8 cellular contexts compared by ENCODE assay signal in genomic region chr1:26391450-26391849, GRCh38. TPM values are rescaled to one million over a fixed set of nuclear protein-coding genes. Genes with fewer than 3 reads are reported as not detected.
DNase-seq lines count a peak whose midpoint lies in the region; ATAC-seq, FAIRE-seq and TF ChIP-seq lines count a peak whose summit lies in the region.

No MANE protein-coding gene starts in this region.

- H4K20me1 ChIP-seq in PC-9 (ENCODE audit: insufficient read depth) (no peaks in the 10 kb centered on the region), astrocyte (ENCODE audit: insufficient read depth, low read length) (no peaks in the 10 kb centered on the region)

- H3K36me3 ChIP-seq in GM06990 (ENCODE audit: control insufficient read depth, insufficient read depth, low read length) (no peaks in the 10 kb centered on the region), PC-9 (ENCODE audit: low read depth) (no peaks in the 10 kb centered on the region), astrocyte (ENCODE audit: insufficient read depth, low read length) (no peaks in the 10 kb centered on the region)

- no peaks in the 10 kb centered on the region for H3K9me3 ChIP-seq in PC-9 (ENCODE audit: insufficient read depth, low read depth)
- no peaks in the 10 kb centered on the region for H3K9me3 ChIP-seq in astrocyte (ENCODE audit: insufficient read depth, low read depth, low read length)

- no peak overlapping the region for H2AFZ ChIP-seq in PC-9
- H2AFZ ChIP-seq in astrocyte (ENCODE audit: low read depth, low read length) = no peak overlapping the region

- H3K27ac Mint-ChIP-seq in astrocyte (ENCODE audit: unreplicated experiment) = no peak overlapping the region

- no TSS peak for BruUV-seq in PC-9 (replicated peaks; lab: Mats Ljungman, UMichigan)

- H3K4me2 ChIP-seq in PC-9 = no peak overlapping the region
- no peak overlapping the region for H3K4me2 ChIP-seq in astrocyte (ENCODE audit: low read length)

- no peak overlapping the region for H3K4me3 Mint-ChIP-seq in astrocyte (ENCODE audit: unreplicated experiment)

- DNase-seq in AG04449 (ENCODE audit: low read depth, low spot score) (no peak), GM06990 (ENCODE audit: extremely low read depth, insufficient read length) (no peak), PC-9 (peak; percentile 43 to 46), astrocyte (ENCODE audit: low read depth) (no peak), lung microvascular endothelial cell (ENCODE audit: low read depth in 2 of 2) (peak; percentile 61 to 69), NCI-H146 treated with DMSO at 0.1 percent for 48 hours (lab: John Stamatoyannopoulos, UW; ENCODE audit: unreplicated experiment) (no peak)

- no peaks in the 10 kb centered on the region for H3K9me2 ChIP-seq in PC-9 (ENCODE audit: insufficient read depth)

- no peak for ATAC-seq in GM21576 (IDR thresholded peaks at IDR 0.05; ENCODE audit: unreplicated experiment)
- ATAC-seq in GM19023 (IDR thresholded peaks at IDR 0.05; ENCODE audit: unreplicated experiment) = no peak

- POLR2A ChIA-PET in AG04449 (lab: Yijun Ruan, JAX) (no interaction called here), PC-9 (lab: Charles Lee; ENCODE audit: unreplicated experiment) (interaction anchor here (0.7 kb wide), 1 partner anchor 265 kb away, joined by 3 read pairs; no protein-coding TSS in a partner anchor)

- intact Hi-C loops in PC-9 (cut with micrococcal nuclease; ENCODE audit: unreplicated experiment) = loop anchor here (1.0 kb wide), 2 partner anchors 116 to 286 kb away; no protein-coding TSS in a partner anchor

- no peaks in the 10 kb centered on the region for H3F3A ChIP-seq in PC-9 (ENCODE audit: insufficient read depth, low read depth)

- H3K4me1 ChIP-seq in PC-9 (replicated peaks; ENCODE audit: insufficient read depth) (peaks cover 5% of the 10 kb centered on the region; the same call in 1 of the 2 replicates), astrocyte (ENCODE audit: insufficient read depth, low read length) (peaks cover 12% of the 10 kb centered on the region)

- no peak overlapping the region for H3K9ac ChIP-seq in astrocyte (ENCODE audit: low read length)

- no peaks in the 10 kb centered on the region for H3K79me2 ChIP-seq in PC-9 (ENCODE audit: low read depth)
- no peaks in the 10 kb centered on the region for H3K79me2 ChIP-seq in astrocyte (ENCODE audit: insufficient read depth, low read length)

- no peaks in the 10 kb centered on the region for H3K36me3 Mint-ChIP-seq in astrocyte (ENCODE audit: low read depth, unreplicated experiment)

- CTCF ChIA-PET in AG04449 (lab: Yijun Ruan, JAX) = interaction anchor here (0.7 to 4.5 kb wide), 23 partner anchors 9 to 290 kb away, joined by 3 to 32 read pairs (median 5); partner anchors contain the start of genes C1orf232, CEP85, SH3BGRL3 and ZNF593
- CTCF ChIA-PET in PC-9 (lab: Charles Lee) = interaction anchor here (0.5 to 0.9 kb wide), 4 partner anchors 26 to 548 kb away, joined by 3 to 9 read pairs (median 4); no protein-coding TSS in a partner anchor

- H3K27me3 ChIP-seq in GM06990 (replicated peaks; ENCODE audit: control insufficient read depth, insufficient read depth, low read length) = no peaks in the 10 kb centered on the region
- no peaks in the 10 kb centered on the region for H3K27me3 ChIP-seq in PC-9 (ENCODE audit: insufficient read depth, low read depth)
- no peaks in the 10 kb centered on the region for H3K27me3 ChIP-seq in astrocyte (ENCODE audit: insufficient read depth, low read length)

- H3K27me3 Mint-ChIP-seq in astrocyte (ENCODE audit: low read depth, unreplicated experiment) = peaks cover 6% of the 10 kb centered on the region

- H3K4me1 Mint-ChIP-seq in astrocyte (ENCODE audit: low read depth, unreplicated experiment) = peaks cover 8% of the 10 kb centered on the region

- no peak overlapping the region for H3K4me3 ChIP-seq in AG04449 (ENCODE audit: low read depth, low read length)
- no peak overlapping the region for H3K4me3 ChIP-seq in GM06990 (replicated peaks; ENCODE audit: low read depth, low read length)
- H3K4me3 ChIP-seq in PC-9 = no peak overlapping the region
- H3K4me3 ChIP-seq in astrocyte (ENCODE audit: insufficient read depth, low read depth, low read length) = no peak overlapping the region

- TF ChIP-seq CTCF in AG04449 (IDR thresholded peaks at IDR 0.05; ENCODE audit: insufficient read depth, low read length, missing control alignments) (peak; percentile 76), GM06990 (IDR thresholded peaks at IDR 0.05; ENCODE audit: insufficient read depth, low read length, poor library complexity, severe bottlenecking) (peak; percentile 61), PC-9 (conservative IDR thresholded peaks at IDR 0.05) (peak; percentile 78), astrocyte (IDR thresholded peaks at IDR 0.05; ENCODE audit: insufficient read depth, low read depth, low read length) (peak; percentile 83)

- no peaks in the 10 kb centered on the region for H3K9me3 Mint-ChIP-seq in astrocyte (ENCODE audit: unreplicated experiment)

- H3K27ac ChIP-seq in PC-9 = no peak overlapping the region
- H3K27ac ChIP-seq in astrocyte (ENCODE audit: low read depth, low read length) = no peak overlapping the region

- no peak for FAIRE-seq in astrocyte (lab: Jason Lieb, UNC)

RNA-seq across cellular contexts. Expression of gene ZNF683, which starts 18.9 kb away (rescaled TPM):
- total RNA-seq in PC-9 (2021) (not detected in 2 replicates), astrocyte (not detected in 2 replicates), lung microvascular endothelial cell (not detected in 2 replicates)

RNA-seq across cellular contexts. Expression of gene LIN28A, which starts 19.2 kb away (rescaled TPM):
- total RNA-seq in PC-9 (2021) (not detected in 2 replicates), astrocyte (16.7 and 43.7 TPM in 2 replicates), lung microvascular endothelial cell (not detected in 2 replicates)

RNA-seq across cellular contexts. Expression of gene CRYBG2, which starts 37.5 kb away (rescaled TPM):
- 21.7 and 24.6 TPM in 2 replicates for total RNA-seq in PC-9 (2021)
- total RNA-seq in astrocyte = 1.8 and 5.3 TPM in 2 replicates
- total RNA-seq in lung microvascular endothelial cell = 0.44 TPM in 1 of 2 replicates, not detected in the other

RNA-seq across cellular contexts. Expression of gene DHDDS, which starts 40.7 kb away (rescaled TPM):
- total RNA-seq in PC-9 (2021) (35.4 and 41.4 TPM in 2 replicates), astrocyte (87.2 and 94.4 TPM in 2 replicates), lung microvascular endothelial cell (22.4 and 24.6 TPM in 2 replicates)

Comparison
In these comparisons a context has a peak if more than half of its experiments do, and no peak if none do; other contexts are left out.
1. DNase-seq: peak in PC-9 (2 of 2) and lung microvascular endothelial cell (2 of 2); none in AG04449 (single experiment), GM06990 (single experiment), astrocyte (single experiment) and NCI-H146 treated with DMSO at 0.1 percent for 48 hours (single experiment).
2. RNA of gene LIN28A, which starts 19.2 kb away (total RNA-seq): 16.7 to 43.7 TPM in astrocyte; not detected in PC-9 and not detected in lung microvascular endothelial cell; every median in the first group is over 10 times any median in the second.
3. Peak in every context shown above with its lines, with median percentiles within 50 percentile points of each other: CTCF ChIP-seq.